18 cellular contexts compared by ENCODE assay signal in the genomic region with DNA sequence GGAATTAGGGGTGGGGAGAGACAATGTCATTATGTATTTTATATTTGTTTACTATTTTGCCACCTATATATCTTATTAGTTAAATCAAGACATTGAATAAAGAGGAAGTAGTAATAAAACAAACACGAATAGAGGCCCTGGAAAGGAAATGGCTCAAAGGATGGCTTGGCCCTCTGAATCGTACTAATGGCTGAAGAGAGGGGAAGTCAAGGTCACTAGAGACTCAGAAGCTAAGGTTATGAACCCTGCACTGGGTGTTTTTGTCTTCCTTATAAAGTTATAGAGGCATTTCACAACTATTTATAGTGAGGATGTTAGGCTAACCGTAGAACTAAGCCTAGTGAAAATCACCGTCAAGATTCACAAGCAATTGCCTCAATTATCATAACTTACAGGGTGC.
DNase-seq lines count a peak whose midpoint lies in the region; ATAC-seq, FAIRE-seq and TF ChIP-seq lines count a peak whose summit lies in the region.
"Had no signal": no experiment of that assay in that cellular context is flagged by ENCODE, and none has a peak within 500 bp of the region (broad histone marks: within the 10 kb centered on the region; RNA-seq: fewer than 3 reads in every experiment).

No MANE protein-coding gene starts in this region.

- no peaks in the 10 kb centered on the region for H3K36me3 Mint-ChIP-seq in GM23338 (ENCODE audit: low read depth)
- H3K36me3 Mint-ChIP-seq in glutamatergic neuron (ENCODE audit: unreplicated experiment) = no peaks in the 10 kb centered on the region
- no peaks in the 10 kb centered on the region for H3K36me3 Mint-ChIP-seq in activated naive CD4-positive, alpha-beta T cell treated with anti-CD3 and anti-CD28 coated beads, Interleukin-2, amount 10 ng/mL, durations not matched to agents 7 days and 5 days
- H3K36me3 Mint-ChIP-seq: CD14-positive monocyte; CD8-positive, alpha-beta T cell had no signal

- H3K27ac Mint-ChIP-seq in GM23338 (no peak overlapping the region), glutamatergic neuron (ENCODE audit: unreplicated experiment) (no peak overlapping the region)
- H3K27ac Mint-ChIP-seq in activated naive CD4-positive, alpha-beta T cell treated with anti-CD3 and anti-CD28 coated beads, Interleukin-2, amount 10 ng/mL, durations not matched to agents 7 days and 5 days = no peak overlapping the region
- H3K27ac Mint-ChIP-seq: CD8-positive, alpha-beta T cell had no signal

- no peak for TF ChIP-seq POLR2A in GM12878 (IDR thresholded peaks at IDR 0.05; ENCODE audit: low read depth, low read length)

- TF ChIP-seq RAD21 in GM12878 (IDR thresholded peaks at IDR 0.05; ENCODE audit: insufficient read depth, low read depth, low read length) = no peak

- no peak overlapping the region for H3K4me2 ChIP-seq in GM23338
- H3K4me2 ChIP-seq in GM12878 (ENCODE audit: control insufficient read depth, insufficient read depth) = no peak overlapping the region
- H3K4me2 ChIP-seq: A549 had no signal

- BruUV-seq in GM12878 (replicated peaks; lab: Mats Ljungman, UMichigan) = no TSS peak

- no peaks in the 10 kb centered on the region for H3K9me3 ChIP-seq in GM12878 (replicated peaks; ENCODE audit: control insufficient read depth, insufficient read depth, low read length)
- H3K9me3 ChIP-seq: A549 had no signal

- H3K4me3 ChIP-seq in GM23338 (no peak overlapping the region), GM12878 (no peak overlapping the region)
- H3K4me3 ChIP-seq: A549, GM23248 had no signal

- no peak overlapping the region for H3K9ac ChIP-seq in GM12878 (ENCODE audit: control insufficient read depth, insufficient read depth, low read length)
- H3K9ac ChIP-seq: GM23248 had no signal

- no peaks in the 10 kb centered on the region for H3K27me3 ChIP-seq in GM23338 (ENCODE audit: insufficient read depth)
- no peaks in the 10 kb centered on the region for H3K27me3 ChIP-seq in GM12878 (replicated peaks in 1 of 2; ENCODE audit: control insufficient read depth in 2 of 2, insufficient read depth in 2 of 2, low read length in 1 of 2)

- peaks cover 6% of the 10 kb centered on the region for H3K9me2 ChIP-seq in GM23338 (ENCODE audit: insufficient read depth)

- H3F3A ChIP-seq in GM23338 (replicated peaks; ENCODE audit: low read depth) = no peaks in the 10 kb centered on the region

- H3K4me1 Mint-ChIP-seq in GM23338 = peaks cover 5% of the 10 kb centered on the region; the same call in 2 of the 3 replicates
- H3K4me1 Mint-ChIP-seq in glutamatergic neuron (ENCODE audit: low read depth, unreplicated experiment) = peaks cover 3% of the 10 kb centered on the region
- H3K4me1 Mint-ChIP-seq in activated naive CD4-positive, alpha-beta T cell treated with anti-CD3 and anti-CD28 coated beads, Interleukin-2, amount 10 ng/mL, durations not matched to agents 7 days and 5 days = no peaks in the 10 kb centered on the region

- SMC1A ChIA-PET in GM12878 (lab: Charles Lee; ENCODE audit: uncharacterized antibody, unreplicated experiment) = interaction anchor here (1.5 kb wide), 1 partner anchor 8 kb away, joined by 6 read pairs; no protein-coding TSS in a partner anchor

- FAIRE-seq in GM12878 (lab: Jason Lieb, UNC) = no peak
- FAIRE-seq: A549, D721Med, G401.6 had no signal

- H3K27ac ChIP-seq in GM23338 (ENCODE audit: low read depth) (no peak overlapping the region), GM12878 (ENCODE audit: control insufficient read depth, insufficient read depth) (no peak overlapping the region)
- H3K27ac ChIP-seq: A549, GM23248 had no signal

- RAD21 ChIA-PET in GM12878 (lab: Charles Lee; ENCODE audit: unreplicated experiment) = no interaction called here

- H3K27me3 Mint-ChIP-seq in GM23338 (ENCODE audit: insufficient read depth, low read depth, poor library complexity) (no peaks in the 10 kb centered on the region), glutamatergic neuron (ENCODE audit: unreplicated experiment) (no peaks in the 10 kb centered on the region)
- H3K27me3 Mint-ChIP-seq in activated naive CD4-positive, alpha-beta T cell treated with anti-CD3 and anti-CD28 coated beads, Interleukin-2, amount 10 ng/mL, durations not matched to agents 7 days and 5 days = peaks cover 7% of the 10 kb centered on the region

- peak overlapping the region; percentile 19 for H2AFZ ChIP-seq in GM23338
- 0 out of 2 replicates have a peak overlapping the region, but pooled peaks have one; percentile 44 for H2AFZ ChIP-seq in GM12878 (ENCODE audit: control insufficient read depth, low read depth, low read length)
- H2AFZ ChIP-seq: GM23248 had no signal

- TF ChIP-seq CTCF in GM23338 (conservative IDR thresholded peaks at IDR 0.05; ENCODE audit: low read depth in 2 of 2) (no peak), GM12878 (IDR thresholded peaks at IDR 0.05 in 2 of 3, conservative IDR thresholded peaks at IDR 0.05 in 1 of 3; ENCODE audit: control insufficient read depth in 2 of 3, extremely low read depth in 1 of 3, insufficient read depth in 1 of 3, low read depth in 3 of 3, low read length in 3 of 3) (no peak), glutamatergic neuron (IDR thresholded peaks at IDR 0.05; ENCODE audit: partially characterized antibody, unreplicated experiment) (no peak)

- no peak for TF ChIP-seq EP300 in GM12878 (IDR thresholded peaks at IDR 0.05; ENCODE audit: borderline replicate concordance in 1 of 2, control insufficient read depth in 1 of 2, low read depth in 2 of 2, low read length in 2 of 2)

- ATAC-seq in GM23338 (no peak), GM12878 (no peak), GM21576 (IDR thresholded peaks at IDR 0.05; ENCODE audit: unreplicated experiment) (no peak)
- ATAC-seq: A549; CD8-positive, alpha-beta T cell had no signal

- POLR2A ChIA-PET in GM12878 (lab: Charles Lee) = no interaction called here

- H4K20me1 ChIP-seq in GM23338 (replicated peaks; ENCODE audit: insufficient read depth) (no peaks in the 10 kb centered on the region), GM12878 (ENCODE audit: control insufficient read depth, insufficient read depth) (no peaks in the 10 kb centered on the region)

- intact Hi-C loops in GM12878 (cut with micrococcal nuclease; ENCODE audit: unreplicated experiment) = no loop called here

- 58% methylated on average over 4 of the region's 4 CpGs for WGBS in GM12878 (ENCODE audit: insufficient coverage, insufficient replicate concordance, low lambda C conversion rate, missing lambda C conversion rate)

- CTCF ChIA-PET in GM12878 (lab: Yijun Ruan, JAX) = no interaction called here
- CTCF ChIA-PET in activated naive CD4-positive, alpha-beta T cell treated with anti-CD3 and anti-CD28 coated beads, Interleukin-2, amount 10 ng/mL, durations not matched to agents 7 days and 5 days (lab: Charles Lee) = no interaction called here

- no peaks in the 10 kb centered on the region for H3K79me2 ChIP-seq in GM23338 (replicated peaks; ENCODE audit: insufficient read depth)
- no peaks in the 10 kb centered on the region for H3K79me2 ChIP-seq in GM12878 (ENCODE audit: control insufficient read depth, insufficient read depth, low read length)

- H3K9me3 Mint-ChIP-seq in GM23338 (no peaks in the 10 kb centered on the region), glutamatergic neuron (ENCODE audit: unreplicated experiment) (no peaks in the 10 kb centered on the region)
- H3K9me3 Mint-ChIP-seq in activated naive CD4-positive, alpha-beta T cell treated with anti-CD3 and anti-CD28 coated beads, Interleukin-2, amount 10 ng/mL, durations not matched to agents 7 days and 5 days = no peaks in the 10 kb centered on the region
- H3K9me3 Mint-ChIP-seq: CD8-positive, alpha-beta T cell had no signal

- H3K4me1 ChIP-seq in GM23338 (ENCODE audit: insufficient read depth) = peaks cover 13% of the 10 kb centered on the region
- H3K4me1 ChIP-seq in GM12878 (ENCODE audit: control insufficient read depth, insufficient read depth, low read length) = no peaks in the 10 kb centered on the region
- H3K4me1 ChIP-seq: A549 had no signal

- H3K36me3 ChIP-seq in GM23338 (ENCODE audit: insufficient read depth) (no peaks in the 10 kb centered on the region), GM12878 (ENCODE audit: control insufficient read depth in 2 of 2, insufficient read depth in 2 of 2, low read length in 1 of 2) (no peaks in the 10 kb centered on the region)

- no peak for DNase-seq in GM23338 (ENCODE audit: low spot score)
- DNase-seq in NOMO-1 treated with DMSO at 0.1 percent for 48 hours (lab: John Stamatoyannopoulos, UW; ENCODE audit: unreplicated experiment) = peak; percentile 63
- no peak for DNase-seq in GM12878 (ENCODE audit: low read depth, low spot score)
- no peak for DNase-seq in stimulated activated CD4-positive, alpha-beta T cell treated with anti-CD3 and anti-CD28 coated beads, Interleukin-4, amount 100 ng/mL, for 4 hours
- no peak for DNase-seq in glutamatergic neuron
- DNase-seq in activated naive CD4-positive, alpha-beta T cell treated with anti-CD3 and anti-CD28 coated beads, Interleukin-2, amount 10 ng/mL, durations not matched to agents 7 days and 5 days = no peak
- DNase-seq: CD8-positive, alpha-beta T cell; COR-L47; DMS153; DMS79 treated with DMSO at 0.1 percent for 48 hours; EL; GM23248; H7 had no signal

- H3K4me3 Mint-ChIP-seq in GM23338 = no peak overlapping the region
- no peak overlapping the region for H3K4me3 Mint-ChIP-seq in glutamatergic neuron (ENCODE audit: unreplicated experiment)
- H3K4me3 Mint-ChIP-seq in activated naive CD4-positive, alpha-beta T cell treated with anti-CD3 and anti-CD28 coated beads, Interleukin-2, amount 10 ng/mL, durations not matched to agents 7 days and 5 days = no peak overlapping the region
- H3K4me3 Mint-ChIP-seq: CD14-positive monocyte; CD8-positive, alpha-beta T cell had no signal

- in situ Hi-C loops in GM12878 (cut with MboI) = no loop called here

TF ChIP-seq in GM23338, 12 proteins besides CTCF, POLR2A, EP300 and RAD21 (continues in another document):
- no peak for TF ChIP-seq ZNF114 (CRISPR knock-in tag; IDR thresholded peaks at IDR 0.05)
- TF ChIP-seq NANOG (IDR thresholded peaks at IDR 0.05; ENCODE audit: borderline replicate concordance) = no peak
- no peak for TF ChIP-seq CREB1 (CRISPR knock-in tag; IDR thresholded peaks at IDR 0.05; ENCODE audit: low read depth)

TF ChIP-seq in GM12878, 131 proteins besides CTCF, POLR2A, EP300 and RAD21 (continues in another document):
- TF ChIP-seq RAD51 (IDR thresholded peaks at IDR 0.05) (no peak), CHD4 (IDR thresholded peaks at IDR 0.05) (no peak), CREM (IDR thresholded peaks at IDR 0.05; ENCODE audit: low read depth) (no peak), ATF7 (IDR thresholded peaks at IDR 0.05; ENCODE audit: low read depth) (no peak), LARP7 (IDR thresholded peaks at IDR 0.05) (no peak)
- TF ChIP-seq, protein P1, sequence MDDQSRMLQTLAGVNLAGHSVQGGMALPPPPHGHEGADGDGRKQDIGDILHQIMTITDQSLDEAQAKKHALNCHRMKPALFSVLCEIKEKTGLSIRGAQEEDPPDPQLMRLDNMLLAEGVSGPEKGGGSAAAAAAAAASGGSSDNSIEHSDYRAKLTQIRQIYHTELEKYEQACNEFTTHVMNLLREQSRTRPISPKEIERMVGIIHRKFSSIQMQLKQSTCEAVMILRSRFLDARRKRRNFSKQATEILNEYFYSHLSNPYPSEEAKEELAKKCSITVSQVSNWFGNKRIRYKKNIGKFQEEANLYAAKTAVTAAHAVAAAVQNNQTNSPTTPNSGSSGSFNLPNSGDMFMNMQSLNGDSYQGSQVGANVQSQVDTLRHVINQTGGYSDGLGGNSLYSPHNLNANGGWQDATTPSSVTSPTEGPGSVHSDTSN (IDR thresholded peaks at IDR 0.05; ENCODE audit: insufficient replicate concordance, low read depth, low read length) = no peak
